Comparison of ENCODE assay signal across 8 cellular contexts in the genomic region with DNA sequence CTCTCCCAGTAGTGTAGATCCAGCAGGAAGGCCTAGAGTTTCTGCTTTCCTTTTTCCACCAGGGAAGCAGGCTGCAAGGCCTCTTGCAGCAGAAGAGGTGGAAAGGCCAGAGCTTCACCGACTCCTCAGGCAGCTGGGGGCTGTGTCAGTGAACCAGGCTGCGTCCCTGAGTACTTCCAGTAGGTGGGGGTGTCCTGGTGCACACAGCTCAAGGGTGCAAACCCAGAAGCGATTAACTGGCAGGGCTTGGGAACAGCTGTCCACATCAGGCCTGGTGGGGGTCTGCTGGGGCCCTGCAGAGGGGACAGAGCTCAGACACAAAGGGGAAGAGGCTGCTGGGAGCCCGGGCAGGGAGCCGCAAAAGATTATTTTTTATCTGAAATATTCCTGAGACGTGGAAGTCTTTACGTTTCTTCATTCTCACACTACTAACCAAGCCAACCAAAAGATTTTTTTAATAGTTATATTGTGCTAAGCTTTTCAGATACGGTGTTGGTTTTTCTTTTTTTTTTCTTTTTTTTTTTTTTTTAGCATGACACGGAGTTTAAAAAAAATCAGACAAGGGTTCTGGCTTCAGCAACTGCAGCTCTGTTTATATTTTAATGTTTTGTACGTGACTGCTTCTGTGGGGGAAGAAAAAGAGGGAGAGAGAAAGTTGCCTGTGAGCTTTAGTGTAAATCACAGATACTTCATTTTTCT. TPM values are rescaled to one million over a fixed set of nuclear protein-coding genes. Genes with fewer than 3 reads are reported as not detected.
A peak's percentile ranks its signal among the peaks of the same experiment; 100 is the strongest.
DNase-seq lines count a peak whose midpoint lies in the region; ATAC-seq, FAIRE-seq and TF ChIP-seq lines count a peak whose summit lies in the region.

No MANE protein-coding gene starts in this region.

- H3K27me3 ChIP-seq in PC-3 (ENCODE audit: low read length) (no peaks in the 10 kb centered on the region), esophagus (ENCODE audit: control insufficient read depth in 1 of 2, insufficient read depth in 2 of 2, low read length in 2 of 2) (no peaks in the 10 kb centered on the region)
- no peaks in the 10 kb centered on the region for H3K27me3 ChIP-seq in naive thymus-derived CD4-positive, alpha-beta T cell (ENCODE audit: control insufficient read depth in 2 of 2, insufficient read depth in 2 of 2, low read length in 2 of 2)

- peak; percentile 58 for DNase-seq in ELR (ENCODE audit: low read depth)
- DNase-seq in PC-3: no peak
- peak in 2 of 9 donors; percentile 22 to 28 for DNase-seq in naive thymus-derived CD4-positive, alpha-beta T cell
- DNase-seq in NK-92 (lab: John Stamatoyannopoulos, UW; ENCODE audit: unreplicated experiment): no peak
- no peak for DNase-seq in occipital lobe (lab: John Stamatoyannopoulos, UW)
- no peak for DNase-seq in GM19239 (ENCODE audit: insufficient read length, low spot score)

- intact Hi-C loops in PC-3 (cut with micrococcal nuclease): no loop called here
- intact Hi-C loops in naive thymus-derived CD4-positive, alpha-beta T cell (cut with micrococcal nuclease): no loop called here

- H3K4me1 Mint-ChIP-seq in naive thymus-derived CD4-positive, alpha-beta T cell: peaks cover 21 to 43% (median 37%) of the 10 kb centered on the region in 7 donors

- H3K27ac Mint-ChIP-seq in naive thymus-derived CD4-positive, alpha-beta T cell: peak overlapping the region in 1 of 9 donors; percentile 38

- no peaks in the 10 kb centered on the region for H3K36me3 ChIP-seq in PC-3 (ENCODE audit: low read depth, low read length)
- no peaks in the 10 kb centered on the region for H3K36me3 ChIP-seq in esophagus (ENCODE audit: control insufficient read depth in 2 of 2, insufficient read depth in 2 of 2, low read length in 1 of 2)
- no peaks in the 10 kb centered on the region for H3K36me3 ChIP-seq in naive thymus-derived CD4-positive, alpha-beta T cell (ENCODE audit: control insufficient read depth in 2 of 3, insufficient read depth in 3 of 3, low read length in 3 of 3)

- no peak for FAIRE-seq in GM19239 (lab: Jason Lieb, UNC)

- no peaks in the 10 kb centered on the region for H4K20me1 ChIP-seq in PC-3 (ENCODE audit: low read length)

- peak overlapping the region in 3 of 10 donors; percentile 41 to 81 (median 49) for H3K4me3 Mint-ChIP-seq in naive thymus-derived CD4-positive, alpha-beta T cell

- H3K27me3 Mint-ChIP-seq in naive thymus-derived CD4-positive, alpha-beta T cell: peaks cover 0 to 54% (median 4%) of the 10 kb centered on the region in 5 donors

- no peak overlapping the region for H2AFZ ChIP-seq in PC-3 (ENCODE audit: low read length)

- H3K4me3 ChIP-seq in PC-3 (ENCODE audit: low read length) (no peak overlapping the region), esophagus (ENCODE audit: low read depth in 1 of 2, low read length in 2 of 2) (no peak overlapping the region)
- no peak overlapping the region for H3K4me3 ChIP-seq in naive thymus-derived CD4-positive, alpha-beta T cell (ENCODE audit: low read length)

- no peaks in the 10 kb centered on the region for H3K9me3 Mint-ChIP-seq in naive thymus-derived CD4-positive, alpha-beta T cell

- H3K9me2 ChIP-seq in PC-3 (replicated peaks; ENCODE audit: low read length): no peaks in the 10 kb centered on the region

- TF ChIP-seq CTCF in PC-3 (conservative IDR thresholded peaks at IDR 0.05; ENCODE audit: low read depth, low read length): 0 out of 2 replicates have a peak, but pooled peaks have one; percentile 11

- H3K36me3 Mint-ChIP-seq in naive thymus-derived CD4-positive, alpha-beta T cell: no peaks in the 10 kb centered on the region

- H3K27ac ChIP-seq in PC-3 (ENCODE audit: low read length) (no peak overlapping the region), esophagus (ENCODE audit: low read depth in 2 of 2, low read length in 1 of 2) (peak overlapping the region; percentile 12 to 70)
- H3K27ac ChIP-seq in naive thymus-derived CD4-positive, alpha-beta T cell (ENCODE audit: low read depth, low read length): no peak overlapping the region

- 49 to 59% methylated on average over 10 of the region's 10 CpGs for WGBS in esophagus, 2 donors

- ATAC-seq in PC-3 (no peak), GM21360 (IDR thresholded peaks at IDR 0.05; ENCODE audit: unreplicated experiment) (no peak)
- peak; percentile 63 for ATAC-seq in naive thymus-derived CD4-positive, alpha-beta T cell

- H3K4me1 ChIP-seq in PC-3 (ENCODE audit: insufficient read depth, low read length) (no peaks in the 10 kb centered on the region), esophagus (ENCODE audit: control insufficient read depth in 2 of 2, insufficient read depth in 2 of 2, low read length in 1 of 2) (peaks cover 0 to under 1% of the 10 kb centered on the region in 2 donors)
- H3K4me1 ChIP-seq in naive thymus-derived CD4-positive, alpha-beta T cell (ENCODE audit: control insufficient read depth in 2 of 2, insufficient read depth in 2 of 2, low read length in 2 of 2): peaks cover 22 to 24% of the 10 kb centered on the region in 2 donors

- H3K9me3 ChIP-seq in PC-3 (ENCODE audit: low read length) (no peaks in the 10 kb centered on the region), esophagus (ENCODE audit: control insufficient read depth in 2 of 2, insufficient read depth in 1 of 2, low read depth in 1 of 2, low read length in 1 of 2) (no peaks in the 10 kb centered on the region)
- no peaks in the 10 kb centered on the region for H3K9me3 ChIP-seq in naive thymus-derived CD4-positive, alpha-beta T cell (ENCODE audit: control insufficient read depth in 2 of 3, low read length in 3 of 3)

- no TSS peak for BruUV-seq in PC-3 (replicated peaks; lab: Mats Ljungman, UMichigan)

- H3K4me2 ChIP-seq in PC-3 (ENCODE audit: low read length): no peak overlapping the region

- H3K9ac ChIP-seq in PC-3 (ENCODE audit: low read length): no peak overlapping the region

- H3F3A ChIP-seq in PC-3 (ENCODE audit: low read length, unreplicated experiment): no peaks in the 10 kb centered on the region

- H3K79me2 ChIP-seq in PC-3 (ENCODE audit: low read length): no peaks in the 10 kb centered on the region

- POLR2A ChIA-PET in PC-3 (lab: Charles Lee; ENCODE audit: unreplicated experiment): no interaction called here
- POLR2A ChIA-PET in naive thymus-derived CD4-positive, alpha-beta T cell (lab: Charles Lee): no interaction called here

- CTCF ChIA-PET in PC-3 (lab: Charles Lee): no interaction called here
- CTCF ChIA-PET in naive thymus-derived CD4-positive, alpha-beta T cell (lab: Charles Lee): interaction anchor here (0.7 kb wide), 1 partner anchor 280 kb away, joined by 4 read pairs; no protein-coding TSS in a partner anchor

RNA-seq across cellular contexts. Expression of gene TSHZ3, which starts 11.0 kb away (rescaled TPM):
- total RNA-seq in PC-3 (2014; rRNA removed) (0.18 and 0.23 TPM in 2 replicates), occipital lobe (18.6 TPM)
- 1 to 10 TPM; 1.2 to 1.9 TPM for polyA plus RNA-seq in esophagus
- 1 to 10 TPM in 2 of 5 experiments, under 1 TPM in 3; 0.08 to 6.0 (median 0.19) TPM for total RNA-seq in naive thymus-derived CD4-positive, alpha-beta T cell
- under 1 TPM in 1 of 2 donors, not detected in 1; 0.21 TPM for polyA plus RNA-seq in naive thymus-derived CD4-positive, alpha-beta T cell

Comparison
In these comparisons a context has a peak if more than half of its experiments do, and no peak if none do; other contexts are left out.
1. H3K27ac ChIP-seq: peak in esophagus (2 of 2); none in PC-3 (single experiment) and naive thymus-derived CD4-positive, alpha-beta T cell (single experiment).